1 cellular context compared by ENCODE assay signal in the genomic region with DNA sequence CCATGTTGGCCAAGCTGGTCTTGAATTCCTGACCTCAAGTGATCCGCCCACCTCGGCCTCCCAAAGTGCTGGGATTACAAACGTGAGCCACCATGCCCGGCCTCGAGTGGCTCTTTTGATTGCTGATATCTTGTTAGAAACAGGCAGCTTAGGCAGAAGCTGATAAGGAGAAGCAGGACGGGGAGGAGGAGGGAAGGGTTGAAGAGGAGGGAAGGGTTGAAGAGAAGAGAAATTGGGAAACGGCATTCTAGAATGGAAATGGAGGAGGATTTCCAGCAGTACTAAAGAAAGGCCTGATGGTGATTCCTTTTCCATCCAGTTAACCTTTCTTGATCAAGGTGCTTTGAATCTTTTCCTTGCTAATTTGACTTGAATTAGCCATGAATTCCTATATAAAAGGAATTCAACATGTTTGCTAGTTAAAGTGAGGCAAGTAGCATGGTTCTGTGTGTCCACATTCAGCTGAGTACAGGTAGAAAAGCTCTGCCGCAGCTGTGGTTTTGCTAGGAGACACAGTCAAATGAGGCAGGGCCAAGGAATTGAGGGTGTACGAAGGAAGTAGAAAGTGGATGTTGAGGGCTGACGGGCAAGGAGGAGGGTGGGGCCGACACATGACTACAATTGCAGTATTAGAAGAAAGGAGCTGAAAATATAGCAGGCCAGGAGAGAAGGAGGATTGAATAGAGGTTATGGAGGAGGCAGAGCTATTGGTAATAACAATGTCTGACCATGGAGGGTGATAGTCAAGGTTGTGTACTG.
TF ChIP-seq lines count a peak whose summit lies in the region.

No MANE protein-coding gene starts in this region.

TF ChIP-seq in K562, 482 proteins besides CTCF, POLR2A, EP300 and RAD21 (continued from another document and continues in another):
- no peak for TF ChIP-seq ZBTB12 (CRISPR knock-in tag; IDR thresholded peaks at IDR 0.05)
- TF ChIP-seq ZNF695 (CRISPR knock-in tag; IDR thresholded peaks at IDR 0.05) = no peak
- no peak for TF ChIP-seq NR2C2 (CRISPR knock-in tag; IDR thresholded peaks at IDR 0.05)
- TF ChIP-seq NR2C2 (tag; IDR thresholded peaks at IDR 0.05) = peak; percentile 61
- peak; percentile 41 for TF ChIP-seq SMAD1 (IDR thresholded peaks at IDR 0.05; ENCODE audit: low read depth, low read length, partially characterized antibody)
- TF ChIP-seq BRD9 (IDR thresholded peaks at IDR 0.05; ENCODE audit: low read depth, partially characterized antibody) = peak; percentile 58
- no peak for TF ChIP-seq ZNF124 (CRISPR knock-in tag; IDR thresholded peaks at IDR 0.05)
- peak; percentile 87 for TF ChIP-seq SMARCC2 (IDR thresholded peaks at IDR 0.05; ENCODE audit: low read depth)
- TF ChIP-seq ZBTB17 (CRISPR knock-in tag; IDR thresholded peaks at IDR 0.05) = 0 out of 2 replicates have a peak, but pooled peaks have one; percentile 47
- TF ChIP-seq NFIX (CRISPR knock-in tag; IDR thresholded peaks at IDR 0.05; ENCODE audit: low read depth) = no peak
- TF ChIP-seq, protein P1, sequence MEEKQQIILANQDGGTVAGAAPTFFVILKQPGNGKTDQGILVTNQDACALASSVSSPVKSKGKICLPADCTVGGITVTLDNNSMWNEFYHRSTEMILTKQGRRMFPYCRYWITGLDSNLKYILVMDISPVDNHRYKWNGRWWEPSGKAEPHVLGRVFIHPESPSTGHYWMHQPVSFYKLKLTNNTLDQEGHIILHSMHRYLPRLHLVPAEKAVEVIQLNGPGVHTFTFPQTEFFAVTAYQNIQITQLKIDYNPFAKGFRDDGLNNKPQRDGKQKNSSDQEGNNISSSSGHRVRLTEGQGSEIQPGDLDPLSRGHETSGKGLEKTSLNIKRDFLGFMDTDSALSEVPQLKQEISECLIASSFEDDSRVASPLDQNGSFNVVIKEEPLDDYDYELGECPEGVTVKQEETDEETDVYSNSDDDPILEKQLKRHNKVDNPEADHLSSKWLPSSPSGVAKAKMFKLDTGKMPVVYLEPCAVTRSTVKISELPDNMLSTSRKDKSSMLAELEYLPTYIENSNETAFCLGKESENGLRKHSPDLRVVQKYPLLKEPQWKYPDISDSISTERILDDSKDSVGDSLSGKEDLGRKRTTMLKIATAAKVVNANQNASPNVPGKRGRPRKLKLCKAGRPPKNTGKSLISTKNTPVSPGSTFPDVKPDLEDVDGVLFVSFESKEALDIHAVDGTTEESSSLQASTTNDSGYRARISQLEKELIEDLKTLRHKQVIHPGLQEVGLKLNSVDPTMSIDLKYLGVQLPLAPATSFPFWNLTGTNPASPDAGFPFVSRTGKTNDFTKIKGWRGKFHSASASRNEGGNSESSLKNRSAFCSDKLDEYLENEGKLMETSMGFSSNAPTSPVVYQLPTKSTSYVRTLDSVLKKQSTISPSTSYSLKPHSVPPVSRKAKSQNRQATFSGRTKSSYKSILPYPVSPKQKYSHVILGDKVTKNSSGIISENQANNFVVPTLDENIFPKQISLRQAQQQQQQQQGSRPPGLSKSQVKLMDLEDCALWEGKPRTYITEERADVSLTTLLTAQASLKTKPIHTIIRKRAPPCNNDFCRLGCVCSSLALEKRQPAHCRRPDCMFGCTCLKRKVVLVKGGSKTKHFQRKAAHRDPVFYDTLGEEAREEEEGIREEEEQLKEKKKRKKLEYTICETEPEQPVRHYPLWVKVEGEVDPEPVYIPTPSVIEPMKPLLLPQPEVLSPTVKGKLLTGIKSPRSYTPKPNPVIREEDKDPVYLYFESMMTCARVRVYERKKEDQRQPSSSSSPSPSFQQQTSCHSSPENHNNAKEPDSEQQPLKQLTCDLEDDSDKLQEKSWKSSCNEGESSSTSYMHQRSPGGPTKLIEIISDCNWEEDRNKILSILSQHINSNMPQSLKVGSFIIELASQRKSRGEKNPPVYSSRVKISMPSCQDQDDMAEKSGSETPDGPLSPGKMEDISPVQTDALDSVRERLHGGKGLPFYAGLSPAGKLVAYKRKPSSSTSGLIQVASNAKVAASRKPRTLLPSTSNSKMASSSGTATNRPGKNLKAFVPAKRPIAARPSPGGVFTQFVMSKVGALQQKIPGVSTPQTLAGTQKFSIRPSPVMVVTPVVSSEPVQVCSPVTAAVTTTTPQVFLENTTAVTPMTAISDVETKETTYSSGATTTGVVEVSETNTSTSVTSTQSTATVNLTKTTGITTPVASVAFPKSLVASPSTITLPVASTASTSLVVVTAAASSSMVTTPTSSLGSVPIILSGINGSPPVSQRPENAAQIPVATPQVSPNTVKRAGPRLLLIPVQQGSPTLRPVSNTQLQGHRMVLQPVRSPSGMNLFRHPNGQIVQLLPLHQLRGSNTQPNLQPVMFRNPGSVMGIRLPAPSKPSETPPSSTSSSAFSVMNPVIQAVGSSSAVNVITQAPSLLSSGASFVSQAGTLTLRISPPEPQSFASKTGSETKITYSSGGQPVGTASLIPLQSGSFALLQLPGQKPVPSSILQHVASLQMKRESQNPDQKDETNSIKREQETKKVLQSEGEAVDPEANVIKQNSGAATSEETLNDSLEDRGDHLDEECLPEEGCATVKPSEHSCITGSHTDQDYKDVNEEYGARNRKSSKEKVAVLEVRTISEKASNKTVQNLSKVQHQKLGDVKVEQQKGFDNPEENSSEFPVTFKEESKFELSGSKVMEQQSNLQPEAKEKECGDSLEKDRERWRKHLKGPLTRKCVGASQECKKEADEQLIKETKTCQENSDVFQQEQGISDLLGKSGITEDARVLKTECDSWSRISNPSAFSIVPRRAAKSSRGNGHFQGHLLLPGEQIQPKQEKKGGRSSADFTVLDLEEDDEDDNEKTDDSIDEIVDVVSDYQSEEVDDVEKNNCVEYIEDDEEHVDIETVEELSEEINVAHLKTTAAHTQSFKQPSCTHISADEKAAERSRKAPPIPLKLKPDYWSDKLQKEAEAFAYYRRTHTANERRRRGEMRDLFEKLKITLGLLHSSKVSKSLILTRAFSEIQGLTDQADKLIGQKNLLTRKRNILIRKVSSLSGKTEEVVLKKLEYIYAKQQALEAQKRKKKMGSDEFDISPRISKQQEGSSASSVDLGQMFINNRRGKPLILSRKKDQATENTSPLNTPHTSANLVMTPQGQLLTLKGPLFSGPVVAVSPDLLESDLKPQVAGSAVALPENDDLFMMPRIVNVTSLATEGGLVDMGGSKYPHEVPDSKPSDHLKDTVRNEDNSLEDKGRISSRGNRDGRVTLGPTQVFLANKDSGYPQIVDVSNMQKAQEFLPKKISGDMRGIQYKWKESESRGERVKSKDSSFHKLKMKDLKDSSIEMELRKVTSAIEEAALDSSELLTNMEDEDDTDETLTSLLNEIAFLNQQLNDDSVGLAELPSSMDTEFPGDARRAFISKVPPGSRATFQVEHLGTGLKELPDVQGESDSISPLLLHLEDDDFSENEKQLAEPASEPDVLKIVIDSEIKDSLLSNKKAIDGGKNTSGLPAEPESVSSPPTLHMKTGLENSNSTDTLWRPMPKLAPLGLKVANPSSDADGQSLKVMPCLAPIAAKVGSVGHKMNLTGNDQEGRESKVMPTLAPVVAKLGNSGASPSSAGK (IDR thresholded peaks at IDR 0.05) = peak; percentile 54; the same call in 1 of the 2 replicates
- TF ChIP-seq, protein P2, sequence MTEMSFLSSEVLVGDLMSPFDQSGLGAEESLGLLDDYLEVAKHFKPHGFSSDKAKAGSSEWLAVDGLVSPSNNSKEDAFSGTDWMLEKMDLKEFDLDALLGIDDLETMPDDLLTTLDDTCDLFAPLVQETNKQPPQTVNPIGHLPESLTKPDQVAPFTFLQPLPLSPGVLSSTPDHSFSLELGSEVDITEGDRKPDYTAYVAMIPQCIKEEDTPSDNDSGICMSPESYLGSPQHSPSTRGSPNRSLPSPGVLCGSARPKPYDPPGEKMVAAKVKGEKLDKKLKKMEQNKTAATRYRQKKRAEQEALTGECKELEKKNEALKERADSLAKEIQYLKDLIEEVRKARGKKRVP (CRISPR knock-in tag; IDR thresholded peaks at IDR 0.05) = 0 out of 2 replicates have a peak, but pooled peaks have one; percentile 26
- peak; percentile 82 for TF ChIP-seq EP400 (IDR thresholded peaks at IDR 0.05)
- TF ChIP-seq ZC3H11A (IDR thresholded peaks at IDR 0.05; ENCODE audit: low read depth, low read length) = no peak
- peak; percentile 98 for TF ChIP-seq LEF1 (IDR thresholded peaks at IDR 0.05)
- peak; percentile 17; the same call in 1 of the 2 replicates for TF ChIP-seq PHF8 (IDR thresholded peaks at IDR 0.05; ENCODE audit: borderline replicate concordance, low read length)
- peak; percentile 87 for TF ChIP-seq EGR1 (conservative IDR thresholded peaks at IDR 0.05)
- peak; percentile 88 for TF ChIP-seq VEZF1 (CRISPR knock-in tag; IDR thresholded peaks at IDR 0.05)
- TF ChIP-seq ZBTB7A (IDR thresholded peaks at IDR 0.05; ENCODE audit: borderline replicate concordance, control insufficient read depth, low read depth, low read length) = no peak
- peak; percentile 84; the same call in 1 of the 2 replicates for TF ChIP-seq OTX1 (CRISPR knock-in tag; IDR thresholded peaks at IDR 0.05)
- peak; percentile 26; the same call in 1 of the 2 replicates for TF ChIP-seq CREB1 (IDR thresholded peaks at IDR 0.05)
- no peak for TF ChIP-seq CREB1 (CRISPR knock-in tag; IDR thresholded peaks at IDR 0.05)
- peak; percentile 87; the same call in 1 of the 2 replicates for TF ChIP-seq HEY1 (CRISPR knock-in tag; IDR thresholded peaks at IDR 0.05; ENCODE audit: borderline replicate concordance)
- TF ChIP-seq, protein P3, sequence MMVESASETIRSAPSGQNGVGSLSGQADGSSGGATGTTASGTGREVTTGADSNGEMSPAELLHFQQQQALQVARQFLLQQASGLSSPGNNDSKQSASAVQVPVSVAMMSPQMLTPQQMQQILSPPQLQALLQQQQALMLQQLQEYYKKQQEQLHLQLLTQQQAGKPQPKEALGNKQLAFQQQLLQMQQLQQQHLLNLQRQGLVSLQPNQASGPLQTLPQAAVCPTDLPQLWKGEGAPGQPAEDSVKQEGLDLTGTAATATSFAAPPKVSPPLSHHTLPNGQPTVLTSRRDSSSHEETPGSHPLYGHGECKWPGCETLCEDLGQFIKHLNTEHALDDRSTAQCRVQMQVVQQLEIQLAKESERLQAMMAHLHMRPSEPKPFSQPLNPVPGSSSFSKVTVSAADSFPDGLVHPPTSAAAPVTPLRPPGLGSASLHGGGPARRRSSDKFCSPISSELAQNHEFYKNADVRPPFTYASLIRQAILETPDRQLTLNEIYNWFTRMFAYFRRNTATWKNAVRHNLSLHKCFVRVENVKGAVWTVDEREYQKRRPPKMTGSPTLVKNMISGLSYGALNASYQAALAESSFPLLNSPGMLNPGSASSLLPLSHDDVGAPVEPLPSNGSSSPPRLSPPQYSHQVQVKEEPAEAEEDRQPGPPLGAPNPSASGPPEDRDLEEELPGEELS (CRISPR knock-in tag; IDR thresholded peaks at IDR 0.05; ENCODE audit: borderline replicate concordance) = 0 out of 2 replicates have a peak, but pooled peaks have one; percentile 55
- peak; percentile 42; the same call in 1 of the 2 replicates for TF ChIP-seq NCOA6 (IDR thresholded peaks at IDR 0.05)
- TF ChIP-seq TEAD4 (IDR thresholded peaks at IDR 0.05; ENCODE audit: low read length) = peak; percentile 95
- no peak for TF ChIP-seq TEAD4 (CRISPR knock-in tag; IDR thresholded peaks at IDR 0.05; ENCODE audit: borderline replicate concordance)
- TF ChIP-seq RBBP5 (IDR thresholded peaks at IDR 0.05; ENCODE audit: borderline replicate concordance, insufficient read depth, low read length, poor library complexity, severe bottlenecking) = peak; percentile 54
- peak; percentile 53; the same call in 1 of the 2 replicates for TF ChIP-seq MEF2D (tag; conservative IDR thresholded peaks at IDR 0.05; ENCODE audit: low read depth)
- peak; percentile 99 for TF ChIP-seq SMARCA4 (IDR thresholded peaks at IDR 0.05)
- peak; percentile 22 to 94; a peak in 3 of 4 replicates for TF ChIP-seq RCOR1 (IDR thresholded peaks at IDR 0.05; ENCODE audit: borderline replicate concordance in 1 of 2, low read depth in 2 of 2, low read length in 2 of 2)
- TF ChIP-seq ZNF224 (CRISPR knock-in tag; IDR thresholded peaks at IDR 0.05) = no peak
- peak; percentile 97 for TF ChIP-seq ELF4 (CRISPR knock-in tag; IDR thresholded peaks at IDR 0.05)
- peak; percentile 99 for TF ChIP-seq DPF2 (IDR thresholded peaks at IDR 0.05)
- TF ChIP-seq ZNF79 (CRISPR knock-in tag; IDR thresholded peaks at IDR 0.05; ENCODE audit: low read depth) = peak; percentile 57; the same call in 1 of the 2 replicates
- TF ChIP-seq HMG20B (CRISPR knock-in tag; IDR thresholded peaks at IDR 0.05) = no peak
- no peak for TF ChIP-seq POLR2G (IDR thresholded peaks at IDR 0.05; ENCODE audit: low read depth, low read length)
- no peak for TF ChIP-seq GABPA (tag; conservative IDR thresholded peaks at IDR 0.05; ENCODE audit: low read depth)
- TF ChIP-seq RFX1 (IDR thresholded peaks at IDR 0.05) = no peak
